In the genomic region with DNA sequence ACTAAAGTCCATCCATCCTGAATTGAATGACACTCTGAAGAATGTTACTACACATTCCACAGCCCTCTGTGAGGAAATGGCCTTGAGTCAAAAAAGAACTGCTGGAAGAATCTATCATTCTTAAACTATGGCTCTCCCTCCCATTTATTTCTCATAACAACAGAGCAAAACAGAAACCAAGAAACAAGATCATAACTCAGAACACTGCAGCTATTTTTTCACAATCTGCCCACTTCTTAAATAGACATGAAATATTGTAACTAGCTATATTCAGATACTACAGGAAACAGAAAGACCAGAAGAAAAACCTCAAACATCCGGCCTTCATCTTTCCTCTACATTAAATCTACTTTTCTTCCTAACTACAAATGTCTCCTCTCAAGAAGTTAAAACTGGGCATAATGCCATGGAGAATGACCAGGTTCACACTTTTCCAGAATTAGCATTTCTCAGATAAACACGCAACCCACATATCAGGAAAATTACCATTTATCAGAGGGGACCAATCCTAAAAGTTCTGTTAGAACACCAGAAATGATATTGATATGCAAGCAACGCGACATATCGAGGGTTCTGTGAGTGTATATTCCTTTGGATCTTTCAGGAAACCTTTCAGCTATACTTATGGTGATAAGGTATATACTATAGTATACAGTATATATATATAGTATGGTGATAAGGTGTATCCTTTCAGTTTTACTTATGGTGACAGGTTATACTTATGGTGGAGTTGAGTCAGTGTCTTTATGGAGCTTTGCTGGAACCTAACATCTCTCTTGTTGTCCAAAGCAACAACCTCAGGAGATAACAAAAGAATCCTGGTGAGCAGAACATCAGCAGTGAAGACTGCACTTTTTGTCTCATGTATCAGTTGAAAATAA, we compare ENCODE assay signal across 8 cellular contexts.
DNase-seq lines count a peak whose midpoint lies in the region; ATAC-seq and TF ChIP-seq lines count a peak whose summit lies in the region.

No MANE protein-coding gene starts in this region.

- ATAC-seq in GM21723 (IDR thresholded peaks at IDR 0.05; ENCODE audit: unreplicated experiment) = peak; percentile 59

- no peaks in the 10 kb centered on the region for H3K36me3 Mint-ChIP-seq in neural crest cell (ENCODE audit: low read depth)

- no peak for TF ChIP-seq CTCF in GM10266 (IDR thresholded peaks at IDR 0.05; ENCODE audit: control insufficient read depth, insufficient read depth, low read depth, missing control alignments)
- TF ChIP-seq CTCF in neural crest cell (conservative IDR thresholded peaks at IDR 0.05) = no peak

- peak overlapping the region; percentile 13 for H3K4me3 Mint-ChIP-seq in neural crest cell

- no peak overlapping the region for H3K27ac Mint-ChIP-seq in neural crest cell (ENCODE audit: unreplicated experiment)

- H3K4me1 Mint-ChIP-seq in neural crest cell = peaks cover 55% of the 10 kb centered on the region

- no peaks in the 10 kb centered on the region for H3K9me3 Mint-ChIP-seq in neural crest cell

- DNase-seq in GM10266 (ENCODE audit: extremely low spot score) (peak; percentile 55), M059J (ENCODE audit: low read depth) (peak; percentile 74), neural crest cell (ENCODE audit: low read depth, low spot score) (no peak), NCI-H2196 (lab: John Stamatoyannopoulos, UW; ENCODE audit: unreplicated experiment) (no peak), NCI-H345 (lab: John Stamatoyannopoulos, UW) (no peak), NCI-H526 (lab: John Stamatoyannopoulos, UW) (no peak)
- DNase-seq in central memory CD4-positive, alpha-beta T cell = peak; percentile 58

- no peaks in the 10 kb centered on the region for H3K27me3 Mint-ChIP-seq in neural crest cell (ENCODE audit: low read depth)

Comparison
In these comparisons a context has a peak if more than half of its experiments do, and no peak if none do; other contexts are left out.
1. DNase-seq: peak in GM10266 (single experiment), M059J (single experiment) and central memory CD4-positive, alpha-beta T cell (single experiment); none in neural crest cell (single experiment), NCI-H2196 (single experiment), NCI-H345 (single experiment) and NCI-H526 (0 of 2).